In genomic region chr20:59939052-59939878, GRCh38 we compare ENCODE assay signal across 8 cellular contexts. TPM values are rescaled to one million over a fixed set of nuclear protein-coding genes. Genes with fewer than 3 reads are reported as not detected.
DNase-seq lines count a peak whose midpoint lies in the region; ATAC-seq and TF ChIP-seq lines count a peak whose summit lies in the region.

No MANE protein-coding gene starts in this region.

- peak overlapping the region; percentile 68 for H3K4me3 ChIP-seq in SJCRH30
- H3K4me3 ChIP-seq in esophagus (ENCODE audit: low read depth in 1 of 2, low read length in 2 of 2), result peak overlapping the region; percentile 81 to 87

- no peak for ATAC-seq in activated CD8-positive, alpha-beta memory T cell treated with anti-CD3 and anti-CD28 coated beads, Interleukin-2, amount 10 ng/mL, durations not matched to agents 7 days and 5 days

- H3K4me3 Mint-ChIP-seq in activated CD8-positive, alpha-beta memory T cell treated with anti-CD3 and anti-CD28 coated beads, Interleukin-2, amount 10 ng/mL, durations not matched to agents 7 days and 5 days, result peak overlapping the region; percentile 99
- peak overlapping the region; percentile 84 for H3K4me3 Mint-ChIP-seq in neural crest cell

- H3K27me3 ChIP-seq in SJCRH30, result no peaks in the 10 kb centered on the region
- H3K27me3 ChIP-seq in esophagus (ENCODE audit: control insufficient read depth in 1 of 2, insufficient read depth in 2 of 2, low read length in 2 of 2), result no peaks in the 10 kb centered on the region

- CTCF ChIA-PET in activated CD8-positive, alpha-beta memory T cell treated with anti-CD3 and anti-CD28 coated beads, Interleukin-2, amount 10 ng/mL, durations not matched to agents 7 days and 5 days (lab: Charles Lee), result interaction anchor here (0.8 to 2.7 kb wide), 6 partner anchors 8 to 117 kb away, joined by 3 to 15 read pairs (median 6); no protein-coding TSS in a partner anchor

- H3K9me3 ChIP-seq in SJCRH30 (replicated peaks) (no peaks in the 10 kb centered on the region), esophagus (ENCODE audit: control insufficient read depth in 2 of 2, insufficient read depth in 1 of 2, low read depth in 1 of 2, low read length in 1 of 2) (peaks cover 0 to 3% of the 10 kb centered on the region in 2 donors)

- peaks cover 16% of the 10 kb centered on the region for H3K36me3 Mint-ChIP-seq in activated CD8-positive, alpha-beta memory T cell treated with anti-CD3 and anti-CD28 coated beads, Interleukin-2, amount 10 ng/mL, durations not matched to agents 7 days and 5 days
- H3K36me3 Mint-ChIP-seq in neural crest cell (ENCODE audit: low read depth), result peaks cover 2% of the 10 kb centered on the region

- H3K27me3 Mint-ChIP-seq in activated CD8-positive, alpha-beta memory T cell treated with anti-CD3 and anti-CD28 coated beads, Interleukin-2, amount 10 ng/mL, durations not matched to agents 7 days and 5 days, result no peaks in the 10 kb centered on the region
- peaks cover 3% of the 10 kb centered on the region for H3K27me3 Mint-ChIP-seq in neural crest cell (ENCODE audit: low read depth)

- WGBS in esophagus, 2 donors, result 44 to 47% methylated on average over 93 to 104 of the region's 104 CpGs

- H3K27ac ChIP-seq in SJCRH30, result no peak overlapping the region
- peak overlapping the region; percentile 99 for H3K27ac ChIP-seq in esophagus (ENCODE audit: low read depth in 2 of 2, low read length in 1 of 2)

- H3K27ac Mint-ChIP-seq in activated CD8-positive, alpha-beta memory T cell treated with anti-CD3 and anti-CD28 coated beads, Interleukin-2, amount 10 ng/mL, durations not matched to agents 7 days and 5 days, result peak overlapping the region; percentile 58
- no peak overlapping the region for H3K27ac Mint-ChIP-seq in neural crest cell (ENCODE audit: unreplicated experiment)

- H3K36me3 ChIP-seq in SJCRH30 (peaks cover 20% of the 10 kb centered on the region), esophagus (ENCODE audit: control insufficient read depth in 2 of 2, insufficient read depth in 2 of 2, low read length in 1 of 2) (peaks cover 0 to 4% of the 10 kb centered on the region in 2 donors)

- no peak for TF ChIP-seq CTCF in neural crest cell (conservative IDR thresholded peaks at IDR 0.05)

- peaks cover 50% of the 10 kb centered on the region for H3K4me1 Mint-ChIP-seq in activated CD8-positive, alpha-beta memory T cell treated with anti-CD3 and anti-CD28 coated beads, Interleukin-2, amount 10 ng/mL, durations not matched to agents 7 days and 5 days
- peaks cover 49% of the 10 kb centered on the region for H3K4me1 Mint-ChIP-seq in neural crest cell

- DNase-seq in activated CD8-positive, alpha-beta memory T cell treated with anti-CD3 and anti-CD28 coated beads, Interleukin-2, amount 10 ng/mL, durations not matched to agents 7 days and 5 days, result no peak
- DNase-seq in activated CD8-positive, alpha-beta memory T cell treated with anti-CD3 and anti-CD28 coated beads for 24 hours, result no peak
- no peak for DNase-seq in SJCRH30
- DNase-seq in neural crest cell (ENCODE audit: low read depth, low spot score), result no peak
- no peak for DNase-seq in stimulated activated CD4-positive, alpha-beta T cell treated with anti-CD3 and anti-CD28 coated beads, Interleukin-4, amount 100 ng/mL, for 24 hours
- no peak for DNase-seq in NCI-H2227 (lab: John Stamatoyannopoulos, UW; ENCODE audit: unreplicated experiment)
- DNase-seq in NCI-H1436 (lab: John Stamatoyannopoulos, UW), result no peak

- no peaks in the 10 kb centered on the region for H3K9me3 Mint-ChIP-seq in activated CD8-positive, alpha-beta memory T cell treated with anti-CD3 and anti-CD28 coated beads, Interleukin-2, amount 10 ng/mL, durations not matched to agents 7 days and 5 days (ENCODE audit: low read depth)
- H3K9me3 Mint-ChIP-seq in neural crest cell, result no peaks in the 10 kb centered on the region

- H3K4me1 ChIP-seq in SJCRH30 (peaks cover 15% of the 10 kb centered on the region; the same call in 1 of the 2 replicates), esophagus (ENCODE audit: control insufficient read depth in 2 of 2, insufficient read depth in 2 of 2, low read length in 1 of 2) (peaks cover 9% of the 10 kb centered on the region in 2 donors)

RNA-seq across cellular contexts. Expression of gene PPP1R3D, which starts 0.8 kb away (rescaled TPM):
- 1 to 10 TPM; 8.5 to 8.7 TPM for total RNA-seq in activated CD8-positive, alpha-beta memory T cell treated with anti-CD3 and anti-CD28 coated beads, Interleukin-2, amount 10 ng/mL, durations not matched to agents 7 days and 5 days
- 4.4 and 4.7 TPM in 2 replicates for total RNA-seq in SJCRH30 (2014; rRNA removed; shearing (Covaris generic))
- 1 to 10 TPM; 5.1 to 5.7 TPM for polyA plus RNA-seq in esophagus
- total RNA-seq in neural crest cell, result 7.0 and 7.9 TPM in 2 replicates

RNA-seq across cellular contexts. Expression of gene FAM217B, which starts 0.9 kb away (rescaled TPM):
- total RNA-seq in activated CD8-positive, alpha-beta memory T cell treated with anti-CD3 and anti-CD28 coated beads, Interleukin-2, amount 10 ng/mL, durations not matched to agents 7 days and 5 days, result 10 to 100 TPM; 21.9 to 31.2 TPM
- total RNA-seq in SJCRH30 (2014; rRNA removed; shearing (Covaris generic)), result 24.2 and 24.7 TPM in 2 replicates
- polyA plus RNA-seq in esophagus, result 1 to 10 TPM; 2.2 TPM
- 47.9 and 49.9 TPM in 2 replicates for total RNA-seq in neural crest cell

RNA-seq across cellular contexts. Expression of gene SYCP2, which starts 5.8 kb away (rescaled TPM):
- 10 to 100 TPM; 13.5 to 25.7 TPM for total RNA-seq in activated CD8-positive, alpha-beta memory T cell treated with anti-CD3 and anti-CD28 coated beads, Interleukin-2, amount 10 ng/mL, durations not matched to agents 7 days and 5 days
- total RNA-seq in SJCRH30 (2014; rRNA removed; shearing (Covaris generic)), result 0.75 TPM in 1 of 2 replicates, not detected in the other
- polyA plus RNA-seq in esophagus, result 1 to 10 TPM in 1 of 2 donors, under 1 TPM in 1; 0.56 to 1.1 TPM
- 1.9 and 2.3 TPM in 2 replicates for total RNA-seq in neural crest cell

RNA-seq across cellular contexts. Expression of gene CDH26, which starts 19.0 kb away (rescaled TPM):
- 1 to 10 TPM in 1 of 2 experiments, under 1 TPM in 1; 0.42 to 1.5 TPM for total RNA-seq in activated CD8-positive, alpha-beta memory T cell treated with anti-CD3 and anti-CD28 coated beads, Interleukin-2, amount 10 ng/mL, durations not matched to agents 7 days and 5 days
- total RNA-seq in SJCRH30 (2014; rRNA removed; shearing (Covaris generic)), result 0.18 and 0.32 TPM in 2 replicates
- polyA plus RNA-seq in esophagus, result 1 to 10 TPM; 2.6 to 3.8 TPM
- total RNA-seq in neural crest cell, result 0.86 and 0.89 TPM in 2 replicates
